Comparison of ENCODE assay signal across 15 cellular contexts in the genomic region with DNA sequence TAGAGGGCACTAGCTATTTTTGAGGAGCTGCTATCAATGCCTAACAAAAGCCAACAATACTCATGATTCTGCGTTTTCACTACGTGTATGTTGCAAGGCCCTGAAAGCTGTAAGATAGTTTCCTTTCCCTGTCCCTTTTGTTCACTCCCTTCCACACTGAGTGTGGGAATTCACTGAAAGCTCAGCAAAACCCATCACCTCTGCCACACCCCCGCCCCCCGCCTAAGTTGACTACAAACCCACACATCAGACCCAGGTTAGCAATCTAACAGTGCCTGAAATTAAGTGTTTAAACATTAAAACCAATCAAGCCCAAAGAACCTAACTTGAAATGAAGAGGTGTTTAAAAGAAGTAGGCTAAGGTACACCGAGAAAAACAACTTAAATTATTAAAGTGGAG. TPM values are rescaled to one million over a fixed set of nuclear protein-coding genes. Genes with fewer than 3 reads are reported as not detected.
"Had no signal": no experiment of that assay in that cellular context is flagged by ENCODE, and none has a peak within 500 bp of the region (broad histone marks: within the 10 kb centered on the region; RNA-seq: fewer than 3 reads in every experiment).

No MANE protein-coding gene starts in this region.

- H3K36me3 Mint-ChIP-seq: naive thymus-derived CD4-positive, alpha-beta T cell had no signal

- DNase-seq: effector CD4-positive, alpha-beta T cell; heart left ventricle; hippocampal formation; mammary epithelial cell; naive thymus-derived CD4-positive, alpha-beta T cell; psoas muscle; retina; spleen; stimulated activated CD4-positive, alpha-beta T cell treated with anti-CD3 and anti-CD28 coated beads, Interleukin-2, amount 100 ng/mL, for 24 hours; stimulated activated CD4-positive, alpha-beta T cell treated with anti-CD3 and anti-CD28 coated beads, Interleukin-4, amount 100 ng/mL, for 4 hours; stimulated activated naive CD4-positive, alpha-beta T cell; trophoblast cell had no signal

- ATAC-seq: heart left ventricle; left lobe of liver; naive thymus-derived CD4-positive, alpha-beta T cell; psoas muscle; sciatic nerve had no signal

- H3K4me3 Mint-ChIP-seq: endodermal cell; naive thymus-derived CD4-positive, alpha-beta T cell had no signal

- H3K27ac Mint-ChIP-seq: endodermal cell; naive thymus-derived CD4-positive, alpha-beta T cell had no signal

- H3K9me3 Mint-ChIP-seq: endodermal cell had no signal

- H3K4me1 Mint-ChIP-seq: naive thymus-derived CD4-positive, alpha-beta T cell had no signal

RNA-seq across cellular contexts. Expression of gene LDLRAD3, which starts 6.1 kb away (rescaled TPM):
- polyA plus RNA-seq: naive thymus-derived CD4-positive, alpha-beta T cell had no signal
